Comparison of ENCODE assay signal across 1 cellular context in genomic region chr11:78156081-78156844, GRCh38.
TF ChIP-seq lines count a peak whose summit lies in the region.

No MANE protein-coding gene starts in this region.

TF ChIP-seq in HepG2, 621 proteins besides CTCF, POLR2A, EP300 and RAD21 (continued from another document and continues in another):
- TF ChIP-seq ZNF574 (CRISPR knock-in tag; IDR thresholded peaks at IDR 0.05): peak; percentile 56
- TF ChIP-seq MBD4 (IDR thresholded peaks at IDR 0.05; ENCODE audit: borderline replicate concordance, low read length): no peak
- peak; percentile 90; the same call in 1 of the 2 replicates for TF ChIP-seq ZNF788 (CRISPR knock-in tag; IDR thresholded peaks at IDR 0.05; ENCODE audit: borderline replicate concordance)
- peak; percentile 24; the same call in 1 of the 2 replicates for TF ChIP-seq ZNF607 (CRISPR knock-in tag; IDR thresholded peaks at IDR 0.05; ENCODE audit: borderline replicate concordance)
- TF ChIP-seq ZNF124 (CRISPR knock-in tag; IDR thresholded peaks at IDR 0.05): peak; percentile 66; the same call in 1 of the 2 replicates
- TF ChIP-seq, protein P1, sequence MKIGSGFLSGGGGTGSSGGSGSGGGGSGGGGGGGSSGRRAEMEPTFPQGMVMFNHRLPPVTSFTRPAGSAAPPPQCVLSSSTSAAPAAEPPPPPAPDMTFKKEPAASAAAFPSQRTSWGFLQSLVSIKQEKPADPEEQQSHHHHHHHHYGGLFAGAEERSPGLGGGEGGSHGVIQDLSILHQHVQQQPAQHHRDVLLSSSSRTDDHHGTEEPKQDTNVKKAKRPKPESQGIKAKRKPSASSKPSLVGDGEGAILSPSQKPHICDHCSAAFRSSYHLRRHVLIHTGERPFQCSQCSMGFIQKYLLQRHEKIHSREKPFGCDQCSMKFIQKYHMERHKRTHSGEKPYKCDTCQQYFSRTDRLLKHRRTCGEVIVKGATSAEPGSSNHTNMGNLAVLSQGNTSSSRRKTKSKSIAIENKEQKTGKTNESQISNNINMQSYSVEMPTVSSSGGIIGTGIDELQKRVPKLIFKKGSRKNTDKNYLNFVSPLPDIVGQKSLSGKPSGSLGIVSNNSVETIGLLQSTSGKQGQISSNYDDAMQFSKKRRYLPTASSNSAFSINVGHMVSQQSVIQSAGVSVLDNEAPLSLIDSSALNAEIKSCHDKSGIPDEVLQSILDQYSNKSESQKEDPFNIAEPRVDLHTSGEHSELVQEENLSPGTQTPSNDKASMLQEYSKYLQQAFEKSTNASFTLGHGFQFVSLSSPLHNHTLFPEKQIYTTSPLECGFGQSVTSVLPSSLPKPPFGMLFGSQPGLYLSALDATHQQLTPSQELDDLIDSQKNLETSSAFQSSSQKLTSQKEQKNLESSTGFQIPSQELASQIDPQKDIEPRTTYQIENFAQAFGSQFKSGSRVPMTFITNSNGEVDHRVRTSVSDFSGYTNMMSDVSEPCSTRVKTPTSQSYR (CRISPR knock-in tag; IDR thresholded peaks at IDR 0.05; ENCODE audit: borderline replicate concordance): peak; percentile 97
- TF ChIP-seq, protein P2, sequence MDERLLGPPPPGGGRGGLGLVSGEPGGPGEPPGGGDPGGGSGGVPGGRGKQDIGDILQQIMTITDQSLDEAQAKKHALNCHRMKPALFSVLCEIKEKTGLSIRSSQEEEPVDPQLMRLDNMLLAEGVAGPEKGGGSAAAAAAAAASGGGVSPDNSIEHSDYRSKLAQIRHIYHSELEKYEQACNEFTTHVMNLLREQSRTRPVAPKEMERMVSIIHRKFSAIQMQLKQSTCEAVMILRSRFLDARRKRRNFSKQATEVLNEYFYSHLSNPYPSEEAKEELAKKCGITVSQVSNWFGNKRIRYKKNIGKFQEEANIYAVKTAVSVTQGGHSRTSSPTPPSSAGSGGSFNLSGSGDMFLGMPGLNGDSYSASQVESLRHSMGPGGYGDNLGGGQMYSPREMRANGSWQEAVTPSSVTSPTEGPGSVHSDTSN (CRISPR knock-in tag; IDR thresholded peaks at IDR 0.05): 0 out of 2 replicates have a peak, but pooled peaks have one; percentile 18
- no peak for TF ChIP-seq ZNF589 (CRISPR knock-in tag; conservative IDR thresholded peaks at IDR 0.05)
- no peak for TF ChIP-seq ZBTB40 (IDR thresholded peaks at IDR 0.05)
- TF ChIP-seq ZBTB40 (CRISPR knock-in tag; IDR thresholded peaks at IDR 0.05): no peak
- no peak for TF ChIP-seq RBAK (CRISPR knock-in tag; IDR thresholded peaks at IDR 0.05)
- TF ChIP-seq ZNF225 (CRISPR knock-in tag; IDR thresholded peaks at IDR 0.05): no peak
- TF ChIP-seq SRY (CRISPR knock-in tag; IDR thresholded peaks at IDR 0.05): no peak
- peak; percentile 96 for TF ChIP-seq CBFB (CRISPR knock-in tag; IDR thresholded peaks at IDR 0.05)
- peak; percentile 82 for TF ChIP-seq YEATS4 (CRISPR knock-in tag; IDR thresholded peaks at IDR 0.05; ENCODE audit: borderline replicate concordance)
- TF ChIP-seq MYC (CRISPR knock-in tag; IDR thresholded peaks at IDR 0.05; ENCODE audit: borderline replicate concordance): peak; percentile 68; the same call in 1 of the 2 replicates
- TF ChIP-seq, protein P3, sequence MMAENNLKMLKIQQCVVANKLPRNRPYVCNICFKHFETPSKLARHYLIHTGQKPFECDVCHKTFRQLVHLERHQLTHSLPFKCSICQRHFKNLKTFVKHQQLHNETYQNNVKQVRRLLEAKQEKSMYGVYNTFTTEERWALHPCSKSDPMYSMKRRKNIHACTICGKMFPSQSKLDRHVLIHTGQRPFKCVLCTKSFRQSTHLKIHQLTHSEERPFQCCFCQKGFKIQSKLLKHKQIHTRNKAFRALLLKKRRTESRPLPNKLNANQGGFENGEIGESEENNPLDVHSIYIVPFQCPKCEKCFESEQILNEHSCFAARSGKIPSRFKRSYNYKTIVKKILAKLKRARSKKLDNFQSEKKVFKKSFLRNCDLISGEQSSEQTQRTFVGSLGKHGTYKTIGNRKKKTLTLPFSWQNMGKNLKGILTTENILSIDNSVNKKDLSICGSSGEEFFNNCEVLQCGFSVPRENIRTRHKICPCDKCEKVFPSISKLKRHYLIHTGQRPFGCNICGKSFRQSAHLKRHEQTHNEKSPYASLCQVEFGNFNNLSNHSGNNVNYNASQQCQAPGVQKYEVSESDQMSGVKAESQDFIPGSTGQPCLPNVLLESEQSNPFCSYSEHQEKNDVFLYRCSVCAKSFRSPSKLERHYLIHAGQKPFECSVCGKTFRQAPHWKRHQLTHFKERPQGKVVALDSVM (CRISPR knock-in tag; IDR thresholded peaks at IDR 0.05): peak; percentile 48
- peak; percentile 99 for TF ChIP-seq MEF2D (CRISPR knock-in tag; IDR thresholded peaks at IDR 0.05)
- no peak for TF ChIP-seq CHD2 (IDR thresholded peaks at IDR 0.05; ENCODE audit: low read depth, low read length)
- TF ChIP-seq MIXL1 (CRISPR knock-in tag; IDR thresholded peaks at IDR 0.05): peak; percentile 96
- TF ChIP-seq, protein P4, sequence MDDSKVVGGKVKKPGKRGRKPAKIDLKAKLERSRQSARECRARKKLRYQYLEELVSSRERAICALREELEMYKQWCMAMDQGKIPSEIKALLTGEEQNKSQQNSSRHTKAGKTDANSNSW (CRISPR knock-in tag; IDR thresholded peaks at IDR 0.05; ENCODE audit: borderline replicate concordance): no peak
- TF ChIP-seq ZNF296 (CRISPR knock-in tag; conservative IDR thresholded peaks at IDR 0.05): 0 out of 2 replicates have a peak, but pooled peaks have one; percentile 34
- TF ChIP-seq ZC3H13 (CRISPR knock-in tag; IDR thresholded peaks at IDR 0.05): no peak
- 0 out of 2 replicates have a peak, but pooled peaks have one; percentile 33 for TF ChIP-seq ZNF598 (CRISPR knock-in tag; IDR thresholded peaks at IDR 0.05; ENCODE audit: borderline replicate concordance)
- TF ChIP-seq, protein P5, sequence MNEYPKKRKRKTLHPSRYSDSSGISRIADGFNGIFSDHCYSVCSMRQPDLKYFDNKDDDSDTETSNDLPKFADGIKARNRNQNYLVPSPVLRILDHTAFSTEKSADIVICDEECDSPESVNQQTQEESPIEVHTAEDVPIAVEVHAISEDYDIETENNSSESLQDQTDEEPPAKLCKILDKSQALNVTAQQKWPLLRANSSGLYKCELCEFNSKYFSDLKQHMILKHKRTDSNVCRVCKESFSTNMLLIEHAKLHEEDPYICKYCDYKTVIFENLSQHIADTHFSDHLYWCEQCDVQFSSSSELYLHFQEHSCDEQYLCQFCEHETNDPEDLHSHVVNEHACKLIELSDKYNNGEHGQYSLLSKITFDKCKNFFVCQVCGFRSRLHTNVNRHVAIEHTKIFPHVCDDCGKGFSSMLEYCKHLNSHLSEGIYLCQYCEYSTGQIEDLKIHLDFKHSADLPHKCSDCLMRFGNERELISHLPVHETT (CRISPR knock-in tag; conservative IDR thresholded peaks at IDR 0.05): no peak
- 0 out of 2 replicates have a peak, but pooled peaks have one; percentile 67 for TF ChIP-seq MLXIP (CRISPR knock-in tag; IDR thresholded peaks at IDR 0.05; ENCODE audit: borderline replicate concordance)
- peak; percentile 69 for TF ChIP-seq ZBTB34 (CRISPR knock-in tag; IDR thresholded peaks at IDR 0.05)
